Comparison of ENCODE assay signal across 9 cellular contexts in the genomic region with DNA sequence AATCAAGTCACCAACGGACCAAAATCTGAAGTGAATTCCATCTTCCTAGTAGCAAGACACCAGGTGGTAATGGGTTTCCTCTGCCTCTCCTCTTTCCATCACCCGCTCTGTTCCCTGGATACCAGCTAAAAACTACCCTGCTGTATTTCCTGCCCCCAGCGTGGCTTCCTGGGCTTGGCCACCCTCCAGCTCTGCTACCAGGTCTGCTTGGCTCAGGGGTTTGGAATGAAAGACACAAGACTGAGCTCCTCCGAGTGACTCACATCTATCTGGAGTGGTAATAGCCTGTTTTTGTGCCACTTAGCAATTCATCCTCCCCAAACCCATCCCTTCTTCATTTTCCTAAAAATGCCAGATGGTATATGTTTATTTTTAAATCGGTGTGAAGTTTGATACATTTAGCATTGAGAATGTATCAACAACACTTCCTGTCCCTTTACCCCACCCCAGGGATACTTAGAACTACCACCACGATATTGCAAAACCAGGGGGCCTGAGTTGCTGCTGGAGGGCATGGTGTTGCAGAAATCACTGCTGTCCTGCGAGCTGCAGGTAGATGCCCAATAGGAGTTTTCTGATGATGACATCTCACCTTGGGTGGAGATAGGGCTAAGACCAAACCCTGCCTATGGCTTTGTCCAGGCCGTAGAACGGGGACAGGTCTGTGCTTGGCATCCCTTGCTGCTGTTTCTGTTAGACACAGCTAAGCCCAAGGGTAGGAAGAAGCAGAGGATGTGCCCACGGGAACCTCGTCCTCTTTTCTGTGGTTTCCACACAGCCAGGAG. TPM values are rescaled to one million over a fixed set of nuclear protein-coding genes. Genes with fewer than 3 reads are reported as not detected.
A peak's percentile ranks its signal among the peaks of the same experiment; 100 is the strongest.
DNase-seq lines count a peak whose midpoint lies in the region; ATAC-seq and TF ChIP-seq lines count a peak whose summit lies in the region.
"Had no signal": no experiment of that assay in that cellular context is flagged by ENCODE, and none has a peak within 500 bp of the region (broad histone marks: within the 10 kb centered on the region; RNA-seq: fewer than 3 reads in every experiment).

No MANE protein-coding gene starts in this region.

- TF ChIP-seq EP300 in Ishikawa (IDR thresholded peaks at IDR 0.05; ENCODE audit: borderline replicate concordance) = peak; percentile 61; the same call in 1 of the 2 replicates

- 88 to 95% methylated on average over 7 to 9 of the region's 11 CpGs for WGBS in mesodermal cell (ENCODE audit: insufficient coverage in 2 of 2), 2 experiments

- H3K4me3 ChIP-seq in brain microvascular endothelial cell (ENCODE audit: low read depth, low read length) (no peak overlapping the region), mesodermal cell (ENCODE audit: extremely low read depth, insufficient read depth, low read length, poor library complexity, severe bottlenecking) (no peak overlapping the region)

- in situ Hi-C loops in brain microvascular endothelial cell (cut with HindIII; ENCODE audit: low pct_ligation_motif_present, low sequenced_read_pairs) = loop anchor here (25.0 kb wide), 1 partner anchor 120 kb away; no protein-coding TSS in a partner anchor

- no peak for ATAC-seq in HG02870 (IDR thresholded peaks at IDR 0.05; ENCODE audit: unreplicated experiment)

- peak; percentile 83 for DNase-seq in AG08396 (ENCODE audit: low spot score)
- peak; percentile 85 for DNase-seq in brain microvascular endothelial cell
- no peak for DNase-seq in GM19240 (ENCODE audit: insufficient read length, low spot score)
- DNase-seq in DMS53 (lab: John Stamatoyannopoulos, UW) = no peak
- no peak for DNase-seq in activated gamma-delta T cell treated with Interleukin-2 at 50 U/mL for 16 hours
- DNase-seq: activated T-cell treated with anti-CD3 and anti-CD28 coated beads, Interleukin-2, amount 50 U/mL, for 48 hours had no signal

- H3K36me3 ChIP-seq in brain microvascular endothelial cell (replicated peaks) = no peaks in the 10 kb centered on the region
- H3K36me3 ChIP-seq in mesodermal cell (ENCODE audit: control insufficient read depth, insufficient read depth, low read length) = no peaks in the 10 kb centered on the region

- peaks cover 27% of the 10 kb centered on the region for H3K4me1 ChIP-seq in mesodermal cell (ENCODE audit: control insufficient read depth, insufficient read depth, low read length, poor library complexity, severe bottlenecking)

- H3K27ac ChIP-seq in brain microvascular endothelial cell (no peak overlapping the region), mesodermal cell (ENCODE audit: low read depth, low read length, severe bottlenecking) (peak overlapping the region; percentile 50)

- TF ChIP-seq RAD21 in Ishikawa (IDR thresholded peaks at IDR 0.05; ENCODE audit: low read depth) = peak; percentile 13; the same call in 1 of the 2 replicates

- no peaks in the 10 kb centered on the region for H3K27me3 ChIP-seq in brain microvascular endothelial cell (replicated peaks)

- H3K9me3 ChIP-seq in mesodermal cell (ENCODE audit: control insufficient read depth, low read length) = no peaks in the 10 kb centered on the region

- TF ChIP-seq CTCF in brain microvascular endothelial cell (IDR thresholded peaks at IDR 0.05; ENCODE audit: low read depth, low read length, missing control alignments) = no peak

TF ChIP-seq in Ishikawa, 13 proteins besides CTCF, POLR2A, EP300 and RAD21:
- TF ChIP-seq YY1 (IDR thresholded peaks at IDR 0.05; ENCODE audit: low read depth) (no peak), TCF12 (IDR thresholded peaks at IDR 0.05; ENCODE audit: low read depth) (peak; percentile 71), ZBTB7A (IDR thresholded peaks at IDR 0.05; ENCODE audit: low read depth) (no peak), NFIC (IDR thresholded peaks at IDR 0.05) (peak; percentile 92), FOXM1 (IDR thresholded peaks at IDR 0.05; ENCODE audit: borderline replicate concordance, low read depth) (peak; percentile 62; the same call in 1 of the 2 replicates)
- TF ChIP-seq, protein P1, sequence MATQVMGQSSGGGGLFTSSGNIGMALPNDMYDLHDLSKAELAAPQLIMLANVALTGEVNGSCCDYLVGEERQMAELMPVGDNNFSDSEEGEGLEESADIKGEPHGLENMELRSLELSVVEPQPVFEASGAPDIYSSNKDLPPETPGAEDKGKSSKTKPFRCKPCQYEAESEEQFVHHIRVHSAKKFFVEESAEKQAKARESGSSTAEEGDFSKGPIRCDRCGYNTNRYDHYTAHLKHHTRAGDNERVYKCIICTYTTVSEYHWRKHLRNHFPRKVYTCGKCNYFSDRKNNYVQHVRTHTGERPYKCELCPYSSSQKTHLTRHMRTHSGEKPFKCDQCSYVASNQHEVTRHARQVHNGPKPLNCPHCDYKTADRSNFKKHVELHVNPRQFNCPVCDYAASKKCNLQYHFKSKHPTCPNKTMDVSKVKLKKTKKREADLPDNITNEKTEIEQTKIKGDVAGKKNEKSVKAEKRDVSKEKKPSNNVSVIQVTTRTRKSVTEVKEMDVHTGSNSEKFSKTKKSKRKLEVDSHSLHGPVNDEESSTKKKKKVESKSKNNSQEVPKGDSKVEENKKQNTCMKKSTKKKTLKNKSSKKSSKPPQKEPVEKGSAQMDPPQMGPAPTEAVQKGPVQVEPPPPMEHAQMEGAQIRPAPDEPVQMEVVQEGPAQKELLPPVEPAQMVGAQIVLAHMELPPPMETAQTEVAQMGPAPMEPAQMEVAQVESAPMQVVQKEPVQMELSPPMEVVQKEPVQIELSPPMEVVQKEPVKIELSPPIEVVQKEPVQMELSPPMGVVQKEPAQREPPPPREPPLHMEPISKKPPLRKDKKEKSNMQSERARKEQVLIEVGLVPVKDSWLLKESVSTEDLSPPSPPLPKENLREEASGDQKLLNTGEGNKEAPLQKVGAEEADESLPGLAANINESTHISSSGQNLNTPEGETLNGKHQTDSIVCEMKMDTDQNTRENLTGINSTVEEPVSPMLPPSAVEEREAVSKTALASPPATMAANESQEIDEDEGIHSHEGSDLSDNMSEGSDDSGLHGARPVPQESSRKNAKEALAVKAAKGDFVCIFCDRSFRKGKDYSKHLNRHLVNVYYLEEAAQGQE (IDR thresholded peaks at IDR 0.05; ENCODE audit: low read depth) = no peak

RNA-seq across cellular contexts. Expression of a gene that starts 7.5 kb away (rescaled TPM):
- 18.3 TPM for polyA plus RNA-seq in mesodermal cell (2013, experiment 1 of 2)
- 16.6 TPM for polyA plus RNA-seq in mesodermal cell (2013, experiment 2 of 2)

RNA-seq across cellular contexts. Expression of a gene that starts 45.9 kb away (rescaled TPM):
- polyA plus RNA-seq in mesodermal cell (2013, experiment 1 of 2) = 20.7 TPM
- 16.5 TPM for polyA plus RNA-seq in mesodermal cell (2013, experiment 2 of 2)

Comparison
In these comparisons a context has a peak if more than half of its experiments do, and no peak if none do; other contexts are left out.
1. DNase-seq: peak in AG08396 (single experiment) and brain microvascular endothelial cell (single experiment); none in GM19240 (single experiment), DMS53 (single experiment) and activated gamma-delta T cell treated with Interleukin-2 at 50 U/mL for 16 hours (single experiment).